Comparison of ENCODE assay signal across 8 cellular contexts in the genomic region with DNA sequence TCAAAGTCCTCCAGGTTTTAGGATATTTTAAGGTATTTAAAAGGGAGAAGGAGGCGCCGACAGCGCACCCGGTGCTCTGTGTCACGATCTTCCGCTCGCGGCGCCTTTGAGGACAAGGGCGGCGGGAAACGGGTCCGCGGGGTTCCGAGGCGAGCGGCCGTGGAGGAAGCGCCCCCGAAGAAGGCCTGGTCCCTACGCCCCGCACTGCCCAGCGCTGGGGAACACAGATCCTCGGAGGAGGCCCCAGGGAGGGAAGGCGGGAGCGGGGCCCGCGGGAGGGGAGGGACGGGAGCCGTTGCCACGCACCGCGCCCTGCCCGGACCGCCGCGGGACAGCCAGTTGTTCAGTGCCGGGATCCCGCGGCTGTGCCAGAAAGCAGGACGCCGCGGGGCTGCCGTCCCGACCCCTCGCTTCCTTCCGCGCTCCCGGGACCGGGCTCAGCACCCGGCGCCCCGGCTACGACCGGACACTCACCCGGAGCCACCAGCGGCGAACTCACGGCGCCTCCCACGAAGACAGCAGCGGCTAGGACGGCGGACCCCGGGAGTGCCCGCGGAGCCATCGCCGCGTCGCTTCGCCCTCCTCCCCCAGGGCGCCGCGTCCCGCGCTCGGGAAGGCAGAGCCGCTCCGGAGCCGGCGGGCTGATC. TPM values are rescaled to one million over a fixed set of nuclear protein-coding genes. Genes with fewer than 3 reads are reported as not detected.
DNase-seq lines count a peak whose midpoint lies in the region; ATAC-seq and TF ChIP-seq lines count a peak whose summit lies in the region.

No MANE protein-coding gene starts in this region.

- TF ChIP-seq CTCF in Panc1 (IDR thresholded peaks at IDR 0.05), result no peak
- no peak for TF ChIP-seq CTCF in right atrium auricular region (IDR thresholded peaks at IDR 0.05)
- no peak for TF ChIP-seq CTCF in sigmoid colon (IDR thresholded peaks at IDR 0.05)

- 0% methylated on average over 82 of the region's 82 CpGs for WGBS in sigmoid colon, 2 donors

- peak overlapping the region; percentile 78 for H3K27ac ChIP-seq in Panc1 (ENCODE audit: low read length)
- peak overlapping the region; percentile 98 to 99 for H3K27ac ChIP-seq in right atrium auricular region
- H3K27ac ChIP-seq in sigmoid colon, result peak overlapping the region; percentile 96 to 100 (median 98)

- peak; percentile 80 to 91 for TF ChIP-seq POLR2A in sigmoid colon (IDR thresholded peaks at IDR 0.05)

- peak overlapping the region; percentile 66 to 68 for H3K4me3 ChIP-seq in Panc1 (ENCODE audit: low read depth in 2 of 2, low read length in 2 of 2)
- H3K4me3 ChIP-seq in right atrium auricular region, result peak overlapping the region; percentile 97
- peak overlapping the region; percentile 81 to 98 (median 89) for H3K4me3 ChIP-seq in sigmoid colon

- intact Hi-C loops in Panc1 (cut with micrococcal nuclease; ENCODE audit: unreplicated experiment), result no loop called here
- intact Hi-C loops in sigmoid colon (cut with DNase I), result loop anchor here (2.0 to 10.0 kb wide), 7 partner anchors 83 to 1359 kb away; no protein-coding TSS in a partner anchor

- POLR2A ChIA-PET in Panc1 (lab: Charles Lee), result interaction anchor here (0.7 kb wide), 1 partner anchor 20 kb away, joined by 4 read pairs; no protein-coding TSS in a partner anchor

- DNase-seq in stimulated activated CD4-positive, alpha-beta T cell treated with anti-CD3 and anti-CD28 coated beads, Interleukin-12 subunit alpha, Interleukin-12 subunit beta, amount 100 ng/mL, for 24 hours (ENCODE audit: low read depth in 2 of 2), result peak; percentile 8 to 25
- DNase-seq in stimulated activated CD4-positive, alpha-beta T cell treated with anti-CD3 and anti-CD28 coated beads, Interleukin-12 subunit alpha, Interleukin-12 subunit beta, amount 100 ng/mL, for 4 hours, result no peak
- DNase-seq in Panc1 (ENCODE audit: low read depth, low spot score) (no peak), right atrium auricular region (ENCODE audit: low spot score) (no peak), sigmoid colon (peak; percentile 82), iPS-NIHi11 (ENCODE audit: low spot score) (no peak)

- BruUV-seq in Panc1 (replicated peaks; lab: Mats Ljungman, UMichigan), result no TSS peak

- no peaks in the 10 kb centered on the region for H3K27me3 Mint-ChIP-seq in activated naive CD8-positive, alpha-beta T cell

- peaks cover 38% of the 10 kb centered on the region for H3K4me1 Mint-ChIP-seq in activated naive CD8-positive, alpha-beta T cell (ENCODE audit: low read depth)

- no peak for TF ChIP-seq EP300 in sigmoid colon (IDR thresholded peaks at IDR 0.05)

- in situ Hi-C loops in Panc1 (cut with HindIII; ENCODE audit: low pct_unique_long_range_greater_than_20kb, low sequenced_read_pairs), result no loop called here

- peak overlapping the region; percentile 95 for H3K4me3 Mint-ChIP-seq in activated naive CD8-positive, alpha-beta T cell

- CTCF ChIA-PET in Panc1 (lab: Charles Lee), result no interaction called here

- no peaks in the 10 kb centered on the region for H3K36me3 ChIP-seq in Panc1 (ENCODE audit: control insufficient read depth, insufficient read depth, low read length)
- no peaks in the 10 kb centered on the region for H3K36me3 ChIP-seq in right atrium auricular region
- H3K36me3 ChIP-seq in sigmoid colon, result no peaks in the 10 kb centered on the region

- ATAC-seq in HG02943 (IDR thresholded peaks at IDR 0.05; ENCODE audit: low read depth, unreplicated experiment) (peak; percentile 26), Panc1 (peak; percentile 39)

- H3K4me1 ChIP-seq in Panc1 (ENCODE audit: control insufficient read depth, insufficient read depth, low read length), result peaks cover 9% of the 10 kb centered on the region; the same call in 1 of the 2 replicates
- H3K4me1 ChIP-seq in right atrium auricular region, result peaks cover 0 to 32% of the 10 kb centered on the region in 2 donors
- peaks cover 0 to 38% (median 28%) of the 10 kb centered on the region in 4 donors for H3K4me1 ChIP-seq in sigmoid colon

- H3K9me3 Mint-ChIP-seq in activated naive CD8-positive, alpha-beta T cell (ENCODE audit: low read depth), result no peaks in the 10 kb centered on the region

- H3K27me3 ChIP-seq in Panc1 (ENCODE audit: control insufficient read depth, insufficient read depth, low read length), result no peaks in the 10 kb centered on the region
- H3K27me3 ChIP-seq in right atrium auricular region, result no peaks in the 10 kb centered on the region
- H3K27me3 ChIP-seq in sigmoid colon, result no peaks in the 10 kb centered on the region

- no peaks in the 10 kb centered on the region for H3K36me3 Mint-ChIP-seq in activated naive CD8-positive, alpha-beta T cell

- H3K9me3 ChIP-seq in Panc1 (ENCODE audit: control insufficient read depth, insufficient read depth, low read depth, low read length) (no peaks in the 10 kb centered on the region), right atrium auricular region (no peaks in the 10 kb centered on the region), sigmoid colon (no peaks in the 10 kb centered on the region)

- H3K27ac Mint-ChIP-seq in activated naive CD8-positive, alpha-beta T cell, result peak overlapping the region; percentile 92

RNA-seq across cellular contexts. Expression of gene RELL1, which starts 0.3 kb away (rescaled TPM):
- total RNA-seq in Panc1 (2021; ENCODE audit: unreplicated experiment) (29.1 TPM), right atrium auricular region (10 to 100 TPM; 25.3 to 33.9 TPM), sigmoid colon (10 to 100 TPM; 38.8 to 63.2 (median 47.1) TPM)
- polyA plus RNA-seq in Panc1 (2012; ENCODE audit: insufficient read length), result 7.2 TPM
- 1 to 10 TPM; 4.2 to 9.9 (median 4.8) TPM for polyA plus RNA-seq in sigmoid colon

Comparison
In these comparisons a context has a peak if more than half of its experiments do, and no peak if none do; other contexts are left out.
1. DNase-seq: peak in stimulated activated CD4-positive, alpha-beta T cell treated with anti-CD3 and anti-CD28 coated beads, Interleukin-12 subunit alpha, Interleukin-12 subunit beta, amount 100 ng/mL, for 24 hours (2 of 2) and sigmoid colon (single experiment); none in stimulated activated CD4-positive, alpha-beta T cell treated with anti-CD3 and anti-CD28 coated beads, Interleukin-12 subunit alpha, Interleukin-12 subunit beta, amount 100 ng/mL, for 4 hours (single experiment), Panc1 (single experiment), right atrium auricular region (single experiment) and iPS-NIHi11 (single experiment).
2. Peak in every context shown above with its lines, with median percentiles within 50 percentile points of each other: H3K27ac ChIP-seq and H3K4me3 ChIP-seq.